ENCODE assay signal across 23 cellular contexts in the genomic region with DNA sequence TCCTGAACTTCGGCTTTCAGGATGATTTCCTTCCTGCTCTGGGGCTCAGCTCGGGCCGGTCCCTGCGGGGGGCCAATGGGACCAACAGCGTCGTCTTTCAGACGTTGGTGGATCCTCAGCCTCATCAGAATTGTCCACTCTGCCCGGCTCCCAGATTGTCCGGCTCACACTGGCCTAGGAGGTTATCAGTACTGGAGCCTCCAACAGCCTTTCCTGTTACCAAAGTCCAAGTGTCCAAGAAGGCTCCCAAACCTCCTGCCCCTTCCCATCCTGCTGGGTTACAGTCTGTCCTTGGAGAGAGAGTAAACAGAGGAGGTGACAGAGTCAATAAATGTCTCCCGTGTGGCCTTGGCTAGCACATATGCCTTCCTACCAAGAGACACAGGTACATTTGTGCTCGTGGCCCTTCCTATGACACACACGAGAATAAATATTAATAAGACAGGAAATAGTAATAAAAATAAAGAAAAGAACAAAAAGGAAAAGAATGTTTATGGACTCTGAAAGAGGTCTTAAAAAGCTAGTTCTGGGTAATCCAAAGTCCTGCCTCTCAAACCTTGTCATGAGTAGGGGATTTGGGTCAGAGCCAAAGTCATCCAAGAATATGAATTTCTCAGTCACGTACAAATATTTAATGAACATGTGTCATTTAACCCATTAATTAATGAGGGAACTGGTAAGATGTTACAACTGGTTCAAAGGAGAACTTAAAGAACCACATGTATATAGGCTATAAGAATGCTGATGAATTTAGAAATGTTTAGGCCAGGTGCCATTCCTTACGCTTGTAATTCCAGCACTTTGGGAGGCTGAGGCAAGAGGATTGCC.
DNase-seq lines count a peak whose midpoint lies in the region; ATAC-seq lines count a peak whose summit lies in the region.
"Had no signal": no experiment of that assay in that cellular context is flagged by ENCODE, and none has a peak within 500 bp of the region (broad histone marks: within the 10 kb centered on the region; RNA-seq: fewer than 3 reads in every experiment).

No MANE protein-coding gene starts in this region.

- CTCF ChIA-PET in activated CD4-positive, alpha-beta memory T cell treated with anti-CD3 and anti-CD28 coated beads, Interleukin-2, amount 10 ng/mL, durations not matched to agents 7 days and 5 days (lab: Charles Lee), result no interaction called here

- POLR2A ChIA-PET in activated CD4-positive, alpha-beta memory T cell treated with anti-CD3 and anti-CD28 coated beads, Interleukin-2, amount 10 ng/mL, durations not matched to agents 7 days and 5 days (lab: Charles Lee), result no interaction called here

- peak; percentile 66 for ATAC-seq in left colon
- ATAC-seq in HG03196 (IDR thresholded peaks at IDR 0.05; ENCODE audit: unreplicated experiment), result no peak
- ATAC-seq: CD8-positive, alpha-beta T cell; naive thymus-derived CD8-positive, alpha-beta T cell had no signal

- peaks cover 22% of the 10 kb centered on the region for H3K4me1 Mint-ChIP-seq in activated CD4-positive, alpha-beta memory T cell treated with anti-CD3 and anti-CD28 coated beads, Interleukin-2, amount 10 ng/mL, durations not matched to agents 7 days and 5 days

- peak; percentile 68 for DNase-seq in HuH-7 (ENCODE audit: low spot score)
- DNase-seq in NCI-H774 (lab: John Stamatoyannopoulos, UW), result peak; percentile 21
- DNase-seq in left colon, result no peak
- peak; percentile 16 for DNase-seq in putamen (ENCODE audit: low spot score)
- no peak for DNase-seq in NCI-H2196 (lab: John Stamatoyannopoulos, UW; ENCODE audit: unreplicated experiment)
- DNase-seq in activated CD4-positive, alpha-beta memory T cell treated with anti-CD3 and anti-CD28 coated beads, Interleukin-2, amount 10 ng/mL, durations not matched to agents 7 days and 5 days, result no peak
- DNase-seq: aorta; CD8-positive, alpha-beta T cell; DMS79 treated with DMSO at 0.1 percent for 48 hours; effector CD8-positive, alpha-beta T cell; HCEC 1CT; mesenchymal stem cell; naive thymus-derived CD8-positive, alpha-beta T cell; NCI-H1048; NCI-H2107; NCI-H526 treated with DMSO at 0.1 percent for 48 hours; OCI-M1; Right ventricle myocardium superior; stimulated activated CD4-positive, alpha-beta T cell treated with anti-CD3 and anti-CD28 coated beads, Interleukin-4, amount 100 ng/mL, for 1 hour had no signal

- no peaks in the 10 kb centered on the region for H3K36me3 Mint-ChIP-seq in activated CD4-positive, alpha-beta memory T cell treated with anti-CD3 and anti-CD28 coated beads, Interleukin-2, amount 10 ng/mL, durations not matched to agents 7 days and 5 days (ENCODE audit: low read depth)
- H3K36me3 Mint-ChIP-seq: activated naive CD4-positive, alpha-beta T cell treated with anti-CD3 and anti-CD28 coated beads, Interleukin-2, amount 50 U/mL, for 24 hours; CD8-positive, alpha-beta T cell; naive thymus-derived CD8-positive, alpha-beta T cell had no signal

- H3K27ac Mint-ChIP-seq in activated CD4-positive, alpha-beta memory T cell treated with anti-CD3 and anti-CD28 coated beads, Interleukin-2, amount 10 ng/mL, durations not matched to agents 7 days and 5 days, result no peak overlapping the region
- H3K27ac Mint-ChIP-seq: activated naive CD4-positive, alpha-beta T cell treated with anti-CD3 and anti-CD28 coated beads, Interleukin-2, amount 50 U/mL, for 24 hours; CD8-positive, alpha-beta T cell; stimulated activated naive CD8-positive, alpha-beta T cell treated with anti-CD3 and anti-CD28 coated beads, Interleukin-15, Interleukin-2, amounts not matched to agents 100 ng/mL and 50 ng/mL, for 24 hours had no signal

- no peaks in the 10 kb centered on the region for H3K9me3 Mint-ChIP-seq in activated CD4-positive, alpha-beta memory T cell treated with anti-CD3 and anti-CD28 coated beads, Interleukin-2, amount 10 ng/mL, durations not matched to agents 7 days and 5 days
- H3K9me3 Mint-ChIP-seq: activated naive CD4-positive, alpha-beta T cell treated with anti-CD3 and anti-CD28 coated beads, Interleukin-2, amount 50 U/mL, for 24 hours; CD8-positive, alpha-beta T cell; central memory CD8-positive, alpha-beta T cell; naive thymus-derived CD8-positive, alpha-beta T cell; stimulated activated naive CD8-positive, alpha-beta T cell treated with anti-CD3 and anti-CD28 coated beads, Interleukin-15, Interleukin-2, amounts not matched to agents 100 ng/mL and 50 ng/mL, for 24 hours had no signal

- intact Hi-C loops in left colon (cut with DNase I, micrococcal nuclease), result no loop called here

- no peak overlapping the region for H3K4me3 Mint-ChIP-seq in activated CD4-positive, alpha-beta memory T cell treated with anti-CD3 and anti-CD28 coated beads, Interleukin-2, amount 10 ng/mL, durations not matched to agents 7 days and 5 days
- H3K4me3 Mint-ChIP-seq: activated naive CD4-positive, alpha-beta T cell treated with anti-CD3 and anti-CD28 coated beads, Interleukin-2, amount 50 U/mL, for 24 hours; CD8-positive, alpha-beta T cell; central memory CD8-positive, alpha-beta T cell; naive thymus-derived CD8-positive, alpha-beta T cell; stimulated activated naive CD8-positive, alpha-beta T cell treated with anti-CD3 and anti-CD28 coated beads, Interleukin-15, Interleukin-2, amounts not matched to agents 100 ng/mL and 50 ng/mL, for 24 hours had no signal

- H3K27me3 Mint-ChIP-seq in activated CD4-positive, alpha-beta memory T cell treated with anti-CD3 and anti-CD28 coated beads, Interleukin-2, amount 10 ng/mL, durations not matched to agents 7 days and 5 days, result peaks cover 2% of the 10 kb centered on the region
- H3K27me3 Mint-ChIP-seq: activated naive CD4-positive, alpha-beta T cell treated with anti-CD3 and anti-CD28 coated beads, Interleukin-2, amount 50 U/mL, for 24 hours; central memory CD8-positive, alpha-beta T cell; naive thymus-derived CD8-positive, alpha-beta T cell; stimulated activated naive CD8-positive, alpha-beta T cell treated with anti-CD3 and anti-CD28 coated beads, Interleukin-15, Interleukin-2, amounts not matched to agents 100 ng/mL and 50 ng/mL, for 24 hours had no signal

Comparison
In these comparisons a context has a peak if more than half of its experiments do, and no peak if none do; other contexts are left out.
1. DNase-seq: peak in HuH-7 (single experiment), NCI-H774 (single experiment) and putamen (single experiment); none in left colon (0 of 2), NCI-H2196 (single experiment) and activated CD4-positive, alpha-beta memory T cell treated with anti-CD3 and anti-CD28 coated beads, Interleukin-2, amount 10 ng/mL, durations not matched to agents 7 days and 5 days (single experiment).